In genomic region chr19:16899566-16900075, GRCh38 we compare ENCODE assay signal across 8 cellular contexts. TPM values are rescaled to one million over a fixed set of nuclear protein-coding genes. Genes with fewer than 3 reads are reported as not detected.
A peak's percentile ranks its signal among the peaks of the same experiment; 100 is the strongest.
DNase-seq lines count a peak whose midpoint lies in the region; ATAC-seq and TF ChIP-seq lines count a peak whose summit lies in the region.

No MANE protein-coding gene starts in this region.

- H3K9ac ChIP-seq in IMR-90 (ENCODE audit: low read depth, low read length): no peak overlapping the region

- H3K27me3 ChIP-seq in IMR-90 (ENCODE audit: control insufficient read depth, insufficient read depth, low read length) (peaks cover 7% of the 10 kb centered on the region; the same call in 1 of the 2 replicates), vagina (no peaks in the 10 kb centered on the region)

- H4K20me1 ChIP-seq in IMR-90 (ENCODE audit: insufficient read depth, low read length): no peaks in the 10 kb centered on the region

- in situ Hi-C loops in IMR-90 (cut with MboI; ENCODE audit: low sequenced_read_pairs): no loop called here

- TF ChIP-seq RAD21 in IMR-90 (IDR thresholded peaks at IDR 0.05; ENCODE audit: low read length): peak; percentile 47

- H3K79me1 ChIP-seq in IMR-90 (ENCODE audit: low read depth in 1 of 2, low read length in 2 of 2): no peaks in the 10 kb centered on the region

- peak; percentile 8 for DNase-seq in DMS53 treated with DMSO at 0.1 percent for 48 hours (lab: John Stamatoyannopoulos, UW; ENCODE audit: unreplicated experiment)
- no peak for DNase-seq in IMR-90
- DNase-seq in left ventricle myocardium superior: peak; percentile 61
- DNase-seq in vagina (ENCODE audit: extremely low spot score in 2 of 2): no peak
- DNase-seq in putamen (ENCODE audit: low spot score): no peak
- no peak for DNase-seq in stimulated activated CD4-positive, alpha-beta T cell treated with anti-CD3 and anti-CD28 coated beads, Interleukin-2, amount 100 ng/mL, for 48 hours
- no peak for DNase-seq in NCI-H1436 treated with DMSO at 0.1 percent for 48 hours (lab: John Stamatoyannopoulos, UW)

- H4K5ac ChIP-seq in IMR-90 (ENCODE audit: low read depth, low read length): no peak overlapping the region

- WGBS in IMR-90 (ENCODE audit: extremely low coverage in 2 of 2, insufficient read length in 1 of 2), 2 experiments: no CpG with 5 or more reads among the region's 7 CpGs

- no peak for ATAC-seq in IMR-90 (ENCODE audit: low read depth)
- ATAC-seq in left ventricle myocardium superior: no peak

- H3K4me1 ChIP-seq in IMR-90 (ENCODE audit: control insufficient read depth, insufficient read depth, low read length) (no peaks in the 10 kb centered on the region), vagina (peaks cover 13% of the 10 kb centered on the region)

- no peak overlapping the region for H3K4me3 ChIP-seq in IMR-90 (ENCODE audit: insufficient read depth, low read depth, low read length)
- H3K4me3 ChIP-seq in WI38 (ENCODE audit: low read depth, low read length): no peak overlapping the region
- H3K4me3 ChIP-seq in vagina: no peak overlapping the region

- H3K4me2 ChIP-seq in IMR-90 (ENCODE audit: low read depth, low read length): no peak overlapping the region

- no peak overlapping the region for H2AK5ac ChIP-seq in IMR-90 (ENCODE audit: low read depth, low read length)

- TF ChIP-seq POLR2A in IMR-90 (IDR thresholded peaks at IDR 0.05; ENCODE audit: low read depth, low read length) (no peak), vagina (IDR thresholded peaks at IDR 0.05) (no peak)

- H3K9me3 ChIP-seq in IMR-90 (ENCODE audit: control insufficient read depth, insufficient read depth, low read length) (no peaks in the 10 kb centered on the region), vagina (no peaks in the 10 kb centered on the region)

- H2BK15ac ChIP-seq in IMR-90 (ENCODE audit: low read depth, low read length): no peak overlapping the region

- no peak overlapping the region for H4K91ac ChIP-seq in IMR-90 (ENCODE audit: insufficient read depth, low read depth, low read length)

- no peak overlapping the region for H3K27ac ChIP-seq in IMR-90 (ENCODE audit: insufficient read depth, low read length)
- no peak overlapping the region for H3K27ac ChIP-seq in vagina

- H3K18ac ChIP-seq in IMR-90 (ENCODE audit: low read depth, low read length): no peak overlapping the region

- dilution Hi-C loops in IMR-90 (cut with HindIII; ENCODE audit: low sequenced_read_pairs, unreplicated experiment): no loop called here

- CTCF ChIA-PET in IMR-90 (lab: Yijun Ruan, JAX): no interaction called here

- H3K36me3 ChIP-seq in IMR-90 (ENCODE audit: control insufficient read depth, insufficient read depth, low read length) (no peaks in the 10 kb centered on the region), vagina (no peaks in the 10 kb centered on the region)

- H3K4ac ChIP-seq in IMR-90 (ENCODE audit: low read depth, low read length): no peak overlapping the region

- H2AK9ac ChIP-seq in IMR-90 (replicated peaks; ENCODE audit: low read depth, low read length, poor library complexity): no peak overlapping the region

- TF ChIP-seq CTCF in IMR-90 (conservative IDR thresholded peaks at IDR 0.05; ENCODE audit: low read depth, low read length) (peak; percentile 50), WI38 (IDR thresholded peaks at IDR 0.05; ENCODE audit: low read depth, low read length) (peak; percentile 45), vagina (IDR thresholded peaks at IDR 0.05) (peak in 1 of 3 experiments; percentile 29)

- no peak overlapping the region for H2BK20ac ChIP-seq in IMR-90 (ENCODE audit: low read depth, low read length)

- H2BK120ac ChIP-seq in IMR-90 (ENCODE audit: low read depth, low read length): no peak overlapping the region

- H2BK5ac ChIP-seq in IMR-90 (ENCODE audit: low read depth, low read length, poor library complexity, severe bottlenecking): no peak overlapping the region

- no peak overlapping the region for H3K14ac ChIP-seq in IMR-90 (replicated peaks; ENCODE audit: low read depth, low read length)

- intact Hi-C loops in IMR-90 (cut with micrococcal nuclease) (no loop called here), left ventricle myocardium superior (cut with micrococcal nuclease) (no loop called here), vagina (cut with DNase I) (no loop called here)

- H2AFZ ChIP-seq in IMR-90 (replicated peaks; ENCODE audit: low read length, poor library complexity): peak overlapping the region; percentile 75

- BruUV-seq in IMR-90 (replicated peaks; lab: Mats Ljungman, UMichigan): no TSS peak

- H4K8ac ChIP-seq in IMR-90 (ENCODE audit: low read depth in 2 of 2, low read length in 2 of 2): no peak overlapping the region

- no peaks in the 10 kb centered on the region for H3K9me1 ChIP-seq in IMR-90 (ENCODE audit: insufficient read depth, low read length)

- POLR2A ChIA-PET in IMR-90 (lab: Charles Lee; ENCODE audit: unreplicated experiment): no interaction called here

- H3K56ac ChIP-seq in IMR-90 (ENCODE audit: extremely low read depth, insufficient read depth, low read length): no peak overlapping the region

- H3K23ac ChIP-seq in IMR-90 (ENCODE audit: low read depth, low read length): no peak overlapping the region

TF ChIP-seq in IMR-90, 13 proteins besides CTCF, POLR2A, EP300 and RAD21:
- TF ChIP-seq SMC3 (IDR thresholded peaks at IDR 0.05; ENCODE audit: low read depth, low read length): peak; percentile 43; the same call in 1 of the 2 replicates
- no peak for TF ChIP-seq ELK1 (IDR thresholded peaks at IDR 0.05; ENCODE audit: borderline replicate concordance, low read depth, low read length)
- no peak for TF ChIP-seq CHD1 (IDR thresholded peaks at IDR 0.05; ENCODE audit: low read depth, low read length)
TF ChIP-seq in IMR-90: peak in this region for 1.

RNA-seq across cellular contexts. Expression of gene F2RL3, which starts 10.8 kb away (rescaled TPM):
- total RNA-seq in IMR-90 (2012; rRNA removed) (not detected in 2 replicates), left ventricle myocardium superior (0.30 TPM), vagina (8.3 TPM)
- 0.03 TPM in 1 of 2 replicates, not detected in the other for polyA plus RNA-seq in IMR-90 (2012; rRNA removed)
- 0.02 TPM in 1 of 2 replicates, not detected in the other for polyA plus RNA-seq in IMR-90 (2012; cell fraction: cytosol; rRNA removed)
- polyA plus RNA-seq in IMR-90 (2012; cell fraction: nucleus; rRNA removed; ENCODE audit: low replicate concordance): 0.02 and 0.11 TPM in 2 replicates

Comparison
In these comparisons a context has a peak if more than half of its experiments do, and no peak if none do; other contexts are left out.
1. DNase-seq: peak in DMS53 treated with DMSO at 0.1 percent for 48 hours (single experiment) and left ventricle myocardium superior (single experiment); none in IMR-90 (single experiment), vagina (0 of 2), putamen (single experiment), stimulated activated CD4-positive, alpha-beta T cell treated with anti-CD3 and anti-CD28 coated beads, Interleukin-2, amount 100 ng/mL, for 48 hours (0 of 2) and NCI-H1436 treated with DMSO at 0.1 percent for 48 hours (single experiment).